1 cellular context compared by ENCODE assay signal in genomic region chr22:17337639-17338038, GRCh38.
TF ChIP-seq lines count a peak whose summit lies in the region.

No MANE protein-coding gene starts in this region.

TF ChIP-seq in GM23338, 12 proteins besides CTCF, POLR2A, EP300 and RAD21 (continued from another document):
- TF ChIP-seq REST (IDR thresholded peaks at IDR 0.05; ENCODE audit: unreplicated experiment), result no peak
- TF ChIP-seq ETS1 (IDR thresholded peaks at IDR 0.05), result no peak
- TF ChIP-seq ZNF331 (CRISPR knock-in tag; IDR thresholded peaks at IDR 0.05; ENCODE audit: low read depth), result no peak
- TF ChIP-seq EZH2phosphoT487 (IDR thresholded peaks at IDR 0.05; ENCODE audit: unreplicated experiment), result no peak
- no peak for TF ChIP-seq POLR2AphosphoS5 (IDR thresholded peaks at IDR 0.05; ENCODE audit: low read depth)
- no peak for TF ChIP-seq CREB1 (CRISPR knock-in tag; IDR thresholded peaks at IDR 0.05; ENCODE audit: low read depth)
- TF ChIP-seq EZH2 (IDR thresholded peaks at IDR 0.05; ENCODE audit: low read depth, unreplicated experiment), result no peak
- no peak for TF ChIP-seq ZNF462 (CRISPR knock-in tag; IDR thresholded peaks at IDR 0.05)
- no peak for TF ChIP-seq JUNB (IDR thresholded peaks at IDR 0.05; ENCODE audit: unreplicated experiment)
- TF ChIP-seq ZNF114 (CRISPR knock-in tag; IDR thresholded peaks at IDR 0.05), result no peak
